Comparison of ENCODE assay signal across 16 cellular contexts in the genomic region with DNA sequence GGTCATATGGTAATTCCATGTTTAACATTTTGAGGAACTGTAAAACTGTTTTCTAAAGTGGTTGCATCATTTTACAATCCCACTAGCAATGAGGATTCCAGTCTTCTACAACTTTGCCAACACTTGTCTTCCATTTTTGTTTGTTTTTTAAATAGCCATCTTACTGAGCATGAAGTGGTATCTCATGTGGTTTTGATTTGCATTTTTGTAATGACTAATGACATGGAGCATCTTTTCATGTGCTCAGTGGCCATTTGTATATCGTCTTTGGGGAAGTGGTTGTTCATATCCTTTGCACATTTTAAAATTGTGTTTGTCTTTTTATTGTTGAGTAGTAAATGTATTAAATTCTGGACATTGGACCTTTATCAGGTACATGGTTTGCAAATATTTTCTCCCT.
DNase-seq lines count a peak whose midpoint lies in the region; ATAC-seq, FAIRE-seq and TF ChIP-seq lines count a peak whose summit lies in the region.
"Had no signal": no experiment of that assay in that cellular context is flagged by ENCODE, and none has a peak within 500 bp of the region (broad histone marks: within the 10 kb centered on the region; RNA-seq: fewer than 3 reads in every experiment).

No MANE protein-coding gene starts in this region.

- intact Hi-C loops in K562 (cut with micrococcal nuclease) = no loop called here

- ATAC-seq in GM19467 (IDR thresholded peaks at IDR 0.05; ENCODE audit: unreplicated experiment) (peak; percentile 44), HG03432 (IDR thresholded peaks at IDR 0.05; ENCODE audit: unreplicated experiment) (peak; percentile 69), K562 (no peak)
- ATAC-seq: mucosa of descending colon had no signal

- TF ChIP-seq EP300 in K562 (IDR thresholded peaks at IDR 0.05; ENCODE audit: low read length) = no peak

- in situ Hi-C loops in K562 (cut with MboI) = no loop called here
- in situ Hi-C loops in ACHN (cut with HindIII; ENCODE audit: low pct_ligation_motif_present, low pct_unique_long_range_greater_than_20kb, low sequenced_read_pairs) = no loop called here

- DNase-seq in GM12865 (ENCODE audit: low read depth) (peak; percentile 55), K562 (ENCODE audit: extremely low read depth in 1 of 4, low spot score in 3 of 4) (no peak), RKO (ENCODE audit: low spot score) (no peak), cerebellum (ENCODE audit: low spot score) (no peak), ACHN (no peak), amniotic stem cell (lab: John Stamatoyannopoulos, UW) (no peak)
- DNase-seq: activated CD8-positive, alpha-beta memory T cell treated with anti-CD3 and anti-CD28 coated beads, Interleukin-2, amount 50 U/mL, for 4 hours; mucosa of descending colon; NCI-H146; NCI-H82; trophoblast cell had no signal

- H4K20me1 ChIP-seq in K562 (replicated peaks; ENCODE audit: control insufficient read depth, insufficient read depth, low read length) = 0 out of 2 replicates have a peak, but pooled peaks cover 3% of the 10 kb centered on the region

- no peak for TF ChIP-seq RAD21 in K562 (CRISPR knock-in tag; conservative IDR thresholded peaks at IDR 0.05 in 1 of 2, IDR thresholded peaks at IDR 0.05 in 1 of 2)

- 95% methylated on average over 1 of the region's 1 CpG for WGBS in K562 (ENCODE audit: insufficient coverage, low coverage, missing lambda C conversion rate)

- H3K9me3 ChIP-seq in K562 (replicated peaks; ENCODE audit: control insufficient read depth, insufficient read depth, low read depth, low read length) = peaks cover 3% of the 10 kb centered on the region
- H3K9me3 ChIP-seq: mucosa of descending colon had no signal

- peaks cover 44% of the 10 kb centered on the region for H3K36me3 ChIP-seq in K562 (ENCODE audit: control insufficient read depth, insufficient read depth, low read length)

- H3K79me2 ChIP-seq in K562 (ENCODE audit: control insufficient read depth, insufficient read depth, low read length) = no peaks in the 10 kb centered on the region

- CTCF ChIA-PET in K562 (lab: Yijun Ruan, JAX; ENCODE audit: low intra/inter-chr PET ratio) = no interaction called here

- H3K4me3 ChIP-seq in GM12865 (ENCODE audit: low read depth, low read length) (no peak overlapping the region), K562 (no peak overlapping the region)
- H3K4me3 ChIP-seq: mucosa of descending colon, right atrium auricular region had no signal

- H3K4me1 ChIP-seq in K562 (replicated peaks in 1 of 2; ENCODE audit: control insufficient read depth in 2 of 2, insufficient read depth in 2 of 2, low read length in 2 of 2) = no peaks in the 10 kb centered on the region

- H3K9ac ChIP-seq in K562 (ENCODE audit: insufficient read depth in 1 of 2, low read depth in 2 of 2, low read length in 2 of 2) = no peak overlapping the region

- H3K27me3 ChIP-seq in K562 (ENCODE audit: control insufficient read depth in 2 of 2, insufficient read depth in 2 of 2, low read length in 2 of 2) = no peaks in the 10 kb centered on the region
- H3K27me3 ChIP-seq: right atrium auricular region had no signal

- TF ChIP-seq CTCF in GM12865 (IDR thresholded peaks at IDR 0.05; ENCODE audit: insufficient read depth, low read depth, low read length, missing control alignments) (no peak), K562 (IDR thresholded peaks at IDR 0.05 in 2 of 3, conservative IDR thresholded peaks at IDR 0.05 in 1 of 3; ENCODE audit: insufficient read depth in 2 of 3, low read depth in 1 of 3, low read length in 3 of 3) (no peak)

- TF ChIP-seq POLR2A in K562 (conservative IDR thresholded peaks at IDR 0.05) = no peak

- H3K4me2 ChIP-seq in K562 (ENCODE audit: insufficient read depth, low read length) = no peak overlapping the region

- no peak for FAIRE-seq in K562 (lab: Jason Lieb, UNC)
- FAIRE-seq: bronchial epithelial cell, H54 had no signal

- no peak overlapping the region for H3K27ac ChIP-seq in K562 (ENCODE audit: extremely low read depth, low read depth, low read length)
- H3K27ac ChIP-seq: right atrium auricular region had no signal

- no TSS peak for BruUV-seq in K562 (replicated peaks; lab: Mats Ljungman, UMichigan)

- POLR2A ChIA-PET in K562 (lab: Yijun Ruan, JAX) = no interaction called here

- no peak overlapping the region for H2AFZ ChIP-seq in K562 (ENCODE audit: low read depth, low read length)

- H3K9me1 ChIP-seq in K562 (ENCODE audit: control insufficient read depth, insufficient read depth, low read length) = peaks cover 2% of the 10 kb centered on the region

TF ChIP-seq in K562, 482 proteins besides CTCF, POLR2A, EP300 and RAD21:
- no peak for TF ChIP-seq YY1 (IDR thresholded peaks at IDR 0.05; ENCODE audit: borderline replicate concordance in 1 of 3, control insufficient read depth in 1 of 3, extremely low read depth in 1 of 3, insufficient read depth in 3 of 3, insufficient read length in 1 of 3, insufficient replicate concordance in 2 of 3, low read depth in 1 of 3, low read length in 2 of 3)
- TF ChIP-seq, protein P1, sequence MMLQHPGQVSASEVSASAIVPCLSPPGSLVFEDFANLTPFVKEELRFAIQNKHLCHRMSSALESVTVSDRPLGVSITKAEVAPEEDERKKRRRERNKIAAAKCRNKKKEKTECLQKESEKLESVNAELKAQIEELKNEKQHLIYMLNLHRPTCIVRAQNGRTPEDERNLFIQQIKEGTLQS (IDR thresholded peaks at IDR 0.05) = peak; percentile 38; the same call in 1 of the 2 replicates
- TF ChIP-seq, protein P1 (CRISPR knock-in tag; conservative IDR thresholded peaks at IDR 0.05) = no peak
